ENCODE assay signal across 11 cellular contexts in the genomic region with DNA sequence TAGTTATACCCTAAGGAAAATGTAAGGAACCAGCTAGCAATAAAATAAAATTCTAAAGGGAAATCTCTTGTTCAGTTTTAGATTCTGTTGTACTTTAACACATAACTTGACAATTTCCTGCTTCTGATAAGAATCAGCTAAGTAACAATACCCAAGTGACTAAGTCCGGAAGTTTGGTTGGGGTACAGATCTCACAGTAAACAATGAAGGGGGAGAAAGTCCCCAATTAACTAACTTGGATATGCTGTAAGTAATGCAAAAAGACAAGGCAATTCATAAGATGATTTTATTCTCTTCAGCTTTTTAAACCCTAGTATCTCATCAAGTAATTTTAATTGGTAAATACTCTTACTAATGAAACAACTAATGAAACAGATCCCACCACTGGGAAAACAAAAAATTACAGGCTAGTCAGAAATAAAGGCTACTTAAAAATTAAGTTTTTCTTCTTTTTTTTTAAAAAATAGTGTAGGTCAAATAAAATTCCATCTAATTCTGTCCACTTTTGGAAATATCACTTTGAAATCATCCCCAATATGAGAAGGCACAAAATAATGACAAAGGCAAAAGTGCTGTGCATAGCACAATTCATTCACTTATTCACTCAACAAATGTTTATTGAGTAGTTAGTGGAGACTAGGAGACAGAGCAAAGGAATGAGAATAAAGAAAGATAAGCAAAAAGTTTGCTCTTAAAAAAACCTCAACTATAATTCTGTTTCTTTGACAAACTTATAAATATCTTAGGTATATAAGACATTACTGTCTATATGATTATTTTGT. TPM values are rescaled to one million over a fixed set of nuclear protein-coding genes. Genes with fewer than 3 reads are reported as not detected.
DNase-seq lines count a peak whose midpoint lies in the region; ATAC-seq, FAIRE-seq and TF ChIP-seq lines count a peak whose summit lies in the region.
"Had no signal": no experiment of that assay in that cellular context is flagged by ENCODE, and none has a peak within 500 bp of the region (broad histone marks: within the 10 kb centered on the region; RNA-seq: fewer than 3 reads in every experiment).

No MANE protein-coding gene starts in this region.

- H3K36me3 ChIP-seq in astrocyte (ENCODE audit: insufficient read depth, low read length) (no peaks in the 10 kb centered on the region), gastrocnemius medialis (no peaks in the 10 kb centered on the region), SK-N-SH (replicated peaks in 1 of 2; ENCODE audit: control insufficient read depth in 1 of 2, insufficient read depth in 2 of 2, low read length in 1 of 2) (peaks cover 0 to 4% of the 10 kb centered on the region in 2 experiments), thyroid gland (no peaks in the 10 kb centered on the region)
- H3K36me3 ChIP-seq: uterus had no signal

- H3K4me1 ChIP-seq in astrocyte (ENCODE audit: insufficient read depth, low read length) (no peaks in the 10 kb centered on the region), gastrocnemius medialis (peaks cover 35 to 44% of the 10 kb centered on the region in 2 donors), SK-N-SH (ENCODE audit: control insufficient read depth in 1 of 2, insufficient read depth in 2 of 2, low read depth in 1 of 2, low read length in 1 of 2) (peaks cover 0 to 11% of the 10 kb centered on the region in 2 experiments; a peak in 1 of 4 replicates), thyroid gland (peaks cover 0 to 4% of the 10 kb centered on the region in 2 donors)
- H3K4me1 ChIP-seq: uterus had no signal

- peaks cover 53% of the 10 kb centered on the region for H3K79me2 ChIP-seq in astrocyte (ENCODE audit: insufficient read depth, low read length)
- peaks cover 81% of the 10 kb centered on the region for H3K79me2 ChIP-seq in SK-N-SH (ENCODE audit: insufficient read depth)

- H4K20me1 ChIP-seq in astrocyte (ENCODE audit: insufficient read depth, low read length) = peaks cover 28% of the 10 kb centered on the region
- H4K20me1 ChIP-seq in SK-N-SH (ENCODE audit: insufficient read depth) = no peaks in the 10 kb centered on the region

- TF ChIP-seq RAD21 in SK-N-SH (IDR thresholded peaks at IDR 0.05; ENCODE audit: low read length) = no peak

- peaks cover 50% of the 10 kb centered on the region for H3K4me1 Mint-ChIP-seq in activated naive CD4-positive, alpha-beta T cell treated with anti-CD3 and anti-CD28 coated beads, Interleukin-2, amount 10 ng/mL, durations not matched to agents 7 days and 5 days
- H3K4me1 Mint-ChIP-seq in astrocyte (ENCODE audit: low read depth, unreplicated experiment) = peaks cover 8% of the 10 kb centered on the region

- no peaks in the 10 kb centered on the region for H3K27me3 ChIP-seq in astrocyte (ENCODE audit: insufficient read depth, low read length)
- no peaks in the 10 kb centered on the region for H3K27me3 ChIP-seq in gastrocnemius medialis
- no peaks in the 10 kb centered on the region for H3K27me3 ChIP-seq in SK-N-SH (ENCODE audit: insufficient read depth)
- H3K27me3 ChIP-seq in thyroid gland = no peaks in the 10 kb centered on the region
- H3K27me3 ChIP-seq: uterus had no signal

- H3K4me3 Mint-ChIP-seq in activated naive CD4-positive, alpha-beta T cell treated with anti-CD3 and anti-CD28 coated beads, Interleukin-2, amount 10 ng/mL, durations not matched to agents 7 days and 5 days = no peak overlapping the region
- no peak overlapping the region for H3K4me3 Mint-ChIP-seq in astrocyte (ENCODE audit: unreplicated experiment)

- peaks cover 7% of the 10 kb centered on the region for H3F3A ChIP-seq in SK-N-SH (replicated peaks; ENCODE audit: insufficient read depth)

- H3K4me2 ChIP-seq in astrocyte (ENCODE audit: low read length) (no peak overlapping the region), SK-N-SH (no peak overlapping the region)

- H3K27ac ChIP-seq in astrocyte (ENCODE audit: low read depth, low read length) = no peak overlapping the region
- peak overlapping the region in 3 of 4 donors; percentile 45 to 59 (median 54) for H3K27ac ChIP-seq in gastrocnemius medialis
- no peak overlapping the region for H3K27ac ChIP-seq in SK-N-SH (ENCODE audit: low read depth in 2 of 2, low read length in 1 of 2)
- peak overlapping the region in 1 of 3 donors; percentile 14 for H3K27ac ChIP-seq in thyroid gland
- H3K27ac ChIP-seq: C4-2B had no signal

- H2AFZ ChIP-seq in astrocyte (ENCODE audit: low read depth, low read length) (no peak overlapping the region), SK-N-SH (ENCODE audit: low read depth) (no peak overlapping the region)

- no peak for FAIRE-seq in astrocyte (lab: Jason Lieb, UNC)

- peak; percentile 55 for ATAC-seq in HG03139 (IDR thresholded peaks at IDR 0.05; ENCODE audit: unreplicated experiment)
- peak in 1 of 2 donors; percentile 63 for ATAC-seq in gastrocnemius medialis

- in situ Hi-C loops in gastrocnemius medialis (cut with MboI; ENCODE audit: low sequenced_read_pairs in 4 of 4) = loop anchor here in 1 of 4 donors (5.0 kb wide), 1 partner anchor 73 kb away; no protein-coding TSS in a partner anchor

- H3K4me3 ChIP-seq in astrocyte (ENCODE audit: insufficient read depth, low read depth, low read length) = no peak overlapping the region
- H3K4me3 ChIP-seq in gastrocnemius medialis = no peak overlapping the region
- H3K4me3 ChIP-seq in SK-N-SH (ENCODE audit: low read depth in 2 of 2, low read length in 1 of 2) = no peak overlapping the region
- no peak overlapping the region for H3K4me3 ChIP-seq in thyroid gland (replicated peaks in 1 of 3)
- H3K4me3 ChIP-seq: uterus had no signal

- no peak for TF ChIP-seq CTCF in astrocyte (IDR thresholded peaks at IDR 0.05; ENCODE audit: insufficient read depth, low read depth, low read length)
- TF ChIP-seq CTCF in gastrocnemius medialis (IDR thresholded peaks at IDR 0.05 in 4 of 5, conservative IDR thresholded peaks at IDR 0.05 in 1 of 5) = no peak
- no peak for TF ChIP-seq CTCF in SK-N-SH (IDR thresholded peaks at IDR 0.05)
- TF ChIP-seq CTCF in thyroid gland (IDR thresholded peaks at IDR 0.05) = no peak

- peaks cover 3% of the 10 kb centered on the region for H3K9me3 Mint-ChIP-seq in activated naive CD4-positive, alpha-beta T cell treated with anti-CD3 and anti-CD28 coated beads, Interleukin-2, amount 10 ng/mL, durations not matched to agents 7 days and 5 days
- H3K9me3 Mint-ChIP-seq in astrocyte (ENCODE audit: unreplicated experiment) = peaks cover 3% of the 10 kb centered on the region

- 87% methylated on average over 1 of the region's 1 CpG for WGBS in SK-N-SH (ENCODE audit: low lambda C conversion rate)
- 60 to 69% methylated on average over 1 of the region's 1 CpG for WGBS in thyroid gland, 2 donors

- no peaks in the 10 kb centered on the region for H3K27me3 Mint-ChIP-seq in activated naive CD4-positive, alpha-beta T cell treated with anti-CD3 and anti-CD28 coated beads, Interleukin-2, amount 10 ng/mL, durations not matched to agents 7 days and 5 days
- H3K27me3 Mint-ChIP-seq in astrocyte (ENCODE audit: low read depth, unreplicated experiment) = no peaks in the 10 kb centered on the region

- CTCF ChIA-PET in activated naive CD4-positive, alpha-beta T cell treated with anti-CD3 and anti-CD28 coated beads, Interleukin-2, amount 10 ng/mL, durations not matched to agents 7 days and 5 days (lab: Charles Lee) = interaction anchor here (0.8 kb wide), 1 partner anchor 33 kb away, joined by 4 read pairs; no protein-coding TSS in a partner anchor
- CTCF ChIA-PET in SK-N-SH (lab: Yijun Ruan, JAX) = no interaction called here

- no peak for TF ChIP-seq EP300 in SK-N-SH (IDR thresholded peaks at IDR 0.05; ENCODE audit: borderline replicate concordance in 1 of 2, low read depth in 1 of 2, low read length in 1 of 2)

- TF ChIP-seq POLR2A in gastrocnemius medialis (IDR thresholded peaks at IDR 0.05) (no peak), thyroid gland (IDR thresholded peaks at IDR 0.05) (no peak)

- DNase-seq in activated naive CD4-positive, alpha-beta T cell treated with anti-CD3 and anti-CD28 coated beads, Interleukin-2, amount 10 ng/mL, durations not matched to agents 7 days and 5 days = no peak
- DNase-seq in activated naive CD4-positive, alpha-beta T cell treated with anti-CD3 and anti-CD28 coated beads, Interleukin-2, amount 50 U/mL, for 16 hours = no peak
- DNase-seq in astrocyte (ENCODE audit: low read depth) = peak; percentile 47
- no peak for DNase-seq in gastrocnemius medialis
- DNase-seq in NCI-H1436 treated with DMSO at 0.1 percent for 48 hours (lab: John Stamatoyannopoulos, UW) = no peak
- no peak for DNase-seq in SK-N-SH
- no peak for DNase-seq in thyroid gland
- DNase-seq: stimulated activated CD4-positive, alpha-beta T cell treated with anti-CD3 and anti-CD28 coated beads, Interleukin-2, amount 100 ng/mL, for 24 hours; uterus had no signal

- H3K36me3 Mint-ChIP-seq in activated naive CD4-positive, alpha-beta T cell treated with anti-CD3 and anti-CD28 coated beads, Interleukin-2, amount 10 ng/mL, durations not matched to agents 7 days and 5 days = peaks cover 21% of the 10 kb centered on the region
- H3K36me3 Mint-ChIP-seq in astrocyte (ENCODE audit: low read depth, unreplicated experiment) = peaks cover 7% of the 10 kb centered on the region

- peak overlapping the region; percentile 75 for H3K27ac Mint-ChIP-seq in activated naive CD4-positive, alpha-beta T cell treated with anti-CD3 and anti-CD28 coated beads, Interleukin-2, amount 10 ng/mL, durations not matched to agents 7 days and 5 days
- H3K27ac Mint-ChIP-seq in astrocyte (ENCODE audit: unreplicated experiment) = no peak overlapping the region

- no peaks in the 10 kb centered on the region for H3K9me2 ChIP-seq in SK-N-SH

- POLR2A ChIA-PET in SK-N-SH (lab: Yijun Ruan, JAX) = no interaction called here

- intact Hi-C loops in gastrocnemius medialis (cut with DNase I; ENCODE audit: low total_unique reads) (no loop called here), thyroid gland (cut with DNase I) (no loop called here)

- H3K9me3 ChIP-seq in astrocyte (ENCODE audit: insufficient read depth, low read depth, low read length) = no peaks in the 10 kb centered on the region
- no peaks in the 10 kb centered on the region for H3K9me3 ChIP-seq in gastrocnemius medialis
- no peaks in the 10 kb centered on the region for H3K9me3 ChIP-seq in SK-N-SH
- H3K9me3 ChIP-seq in thyroid gland = no peaks in the 10 kb centered on the region
- H3K9me3 ChIP-seq: uterus had no signal

- H3K9ac ChIP-seq in astrocyte (ENCODE audit: low read length) = no peak overlapping the region
- H3K9ac ChIP-seq in SK-N-SH = no peak overlapping the region

TF ChIP-seq in SK-N-SH, 30 proteins besides CTCF, POLR2A, EP300 and RAD21 (continues in another document):
- no peak for TF ChIP-seq TEAD4 (IDR thresholded peaks at IDR 0.05; ENCODE audit: borderline replicate concordance, insufficient read depth)

RNA-seq across cellular contexts. Expression of gene IL20RB, which starts 37.8 kb away (rescaled TPM):
- 22.0 and 23.6 TPM in 2 replicates for total RNA-seq in astrocyte
- under 1 TPM; 0.38 to 0.63 (median 0.52) TPM for total RNA-seq in gastrocnemius medialis
- polyA plus RNA-seq in SK-N-SH (2012; rRNA removed) = 0.58 and 0.78 TPM in 2 replicates
- polyA plus RNA-seq in SK-N-SH (2012; cell fraction: cytosol; rRNA removed) = 0.33 and 0.43 TPM in 2 replicates
- 1.8 and 2.7 TPM in 2 replicates for polyA plus RNA-seq in SK-N-SH (2012; cell fraction: nucleus; rRNA removed)
- total RNA-seq in thyroid gland = 1 to 10 TPM in 2 of 4 donors, under 1 TPM in 1, not detected in 1; 0.33 to 1.6 (median 1.6) TPM

RNA-seq across cellular contexts. Expression of gene NCK1, which starts 58.0 kb away (rescaled TPM):
- total RNA-seq in astrocyte (43.7 and 48.6 TPM in 2 replicates), gastrocnemius medialis (10 to 100 TPM; 23.5 to 36.6 (median 27.0) TPM), thyroid gland (10 to 100 TPM; 46.1 to 64.4 (median 47.0) TPM)
- 16.2 and 17.5 TPM in 2 replicates for polyA plus RNA-seq in SK-N-SH (2012; rRNA removed)
- polyA plus RNA-seq in SK-N-SH (2012; cell fraction: cytosol; rRNA removed) = 24.2 and 41.0 TPM in 2 replicates
- polyA plus RNA-seq in SK-N-SH (2012; cell fraction: nucleus; rRNA removed) = 7.6 and 11.7 TPM in 2 replicates

Comparison
In these comparisons a context has a peak if more than half of its experiments do, and no peak if none do; other contexts are left out.
1. H3K27ac ChIP-seq: peak in gastrocnemius medialis (3 of 4); none in astrocyte (single experiment) and SK-N-SH (0 of 2).